9 cellular contexts compared by ENCODE assay signal in the genomic region with DNA sequence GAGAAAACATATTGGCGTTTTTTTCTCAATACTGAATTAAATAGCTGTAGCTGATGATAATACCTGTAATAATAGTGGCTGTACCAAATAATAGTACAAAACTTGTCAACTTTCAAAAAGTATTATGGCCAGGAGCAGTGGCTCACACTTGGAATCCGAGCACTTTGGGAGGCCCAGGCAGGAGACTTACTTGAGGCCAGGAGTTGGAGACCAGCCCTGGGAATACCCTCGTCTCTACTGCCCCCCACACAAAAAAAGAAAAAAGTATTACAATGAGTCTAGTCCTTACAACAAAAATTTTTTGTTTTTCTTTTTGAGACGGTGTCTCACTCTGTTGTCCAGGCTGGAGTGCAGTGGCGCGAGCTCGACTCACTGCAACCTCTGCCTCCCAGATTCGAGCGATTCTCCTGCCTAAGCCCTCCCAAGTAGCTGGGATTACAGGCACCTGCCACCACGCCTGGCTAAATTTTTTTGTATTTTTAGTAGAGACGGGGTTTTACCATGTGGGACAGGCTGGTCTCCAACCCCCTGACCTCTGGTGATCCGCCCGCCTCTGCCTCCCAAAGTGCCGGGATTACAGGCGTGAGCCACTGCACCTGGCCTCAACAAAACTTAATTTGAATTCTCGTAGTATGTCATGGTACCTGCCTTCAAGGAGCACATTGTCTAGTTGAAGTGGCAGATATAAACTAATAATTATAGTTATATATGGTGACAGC. TPM values are rescaled to one million over a fixed set of nuclear protein-coding genes. Genes with fewer than 3 reads are reported as not detected.
A peak's percentile ranks its signal among the peaks of the same experiment; 100 is the strongest.
DNase-seq lines count a peak whose midpoint lies in the region; ATAC-seq and TF ChIP-seq lines count a peak whose summit lies in the region.
"Had no signal": no experiment of that assay in that cellular context is flagged by ENCODE, and none has a peak within 500 bp of the region (broad histone marks: within the 10 kb centered on the region; RNA-seq: fewer than 3 reads in every experiment).

No MANE protein-coding gene starts in this region.

- peak overlapping the region; percentile 64 for H3K4me2 ChIP-seq in fibroblast of lung (ENCODE audit: extremely low read depth, insufficient read depth, low read length)

- no peaks in the 10 kb centered on the region for H4K20me1 ChIP-seq in fibroblast of lung (ENCODE audit: control insufficient read depth, extremely low read depth, insufficient read depth, low read length)

- H3K36me3 ChIP-seq in SJCRH30 (peaks cover 52% of the 10 kb centered on the region), fibroblast of lung (ENCODE audit: control insufficient read depth, insufficient read depth, low read length) (peaks cover 2% of the 10 kb centered on the region), sigmoid colon (peaks cover 15 to 52% (median 18%) of the 10 kb centered on the region in 4 donors)

- no peak for TF ChIP-seq POLR2A in sigmoid colon (IDR thresholded peaks at IDR 0.05)
- TF ChIP-seq POLR2A in GM18505 (IDR thresholded peaks at IDR 0.05; ENCODE audit: borderline replicate concordance, extremely low read depth, insufficient read depth, insufficient read length) = no peak

- intact Hi-C loops in sigmoid colon (cut with DNase I) = loop anchor here (5.0 kb wide), 2 partner anchors 50 to 155 kb away; a partner anchor contains a TSS

- H3K27ac ChIP-seq in SJCRH30 (no peak overlapping the region; the same call in 1 of the 2 replicates), fibroblast of lung (ENCODE audit: insufficient read depth, low read length) (peak overlapping the region; percentile 98), sigmoid colon (peak overlapping the region; percentile 94 to 99 (median 97))

- DNase-seq in GM12865 (ENCODE audit: low read depth) = peak; percentile 18
- no peak for DNase-seq in SJCRH30
- DNase-seq in fibroblast of lung (ENCODE audit: low read depth in 2 of 2) = no peak
- DNase-seq in sigmoid colon = no peak
- DNase-seq in AG08395 (ENCODE audit: low spot score) = no peak
- no peak for DNase-seq in islet precursor cell
- DNase-seq: stimulated activated CD8-positive, alpha-beta memory T cell treated with anti-CD3 and anti-CD28 coated beads, Interleukin-4, amount 100 ng/mL, for 48 hours had no signal

- H3K9me3 ChIP-seq in SJCRH30 (replicated peaks) (no peaks in the 10 kb centered on the region), fibroblast of lung (ENCODE audit: control insufficient read depth, insufficient read depth, low read depth, low read length) (no peaks in the 10 kb centered on the region), sigmoid colon (no peaks in the 10 kb centered on the region)

- H3K4me1 ChIP-seq in SJCRH30 = no peaks in the 10 kb centered on the region; the same call in 1 of the 2 replicates
- peaks cover 2% of the 10 kb centered on the region for H3K4me1 ChIP-seq in fibroblast of lung (ENCODE audit: control insufficient read depth, extremely low read depth, insufficient read depth, low read length)
- H3K4me1 ChIP-seq in sigmoid colon = peaks cover 0 to 63% (median 41%) of the 10 kb centered on the region in 4 donors

- no peak for TF ChIP-seq EP300 in sigmoid colon (IDR thresholded peaks at IDR 0.05)

- no peak overlapping the region for H3K9ac ChIP-seq in fibroblast of lung (ENCODE audit: insufficient read depth, low read length)

- H3K4me3 ChIP-seq in GM12865 (ENCODE audit: low read depth, low read length) (peak overlapping the region; percentile 83), SJCRH30 (peak overlapping the region; percentile 90), fibroblast of lung (replicated peaks in 1 of 4; ENCODE audit: control extremely low read depth in 1 of 4, insufficient read depth in 1 of 4, low read depth in 3 of 4, low read length in 4 of 4) (peak overlapping the region; percentile 64 to 94 (median 80)), sigmoid colon (peak overlapping the region in 3 of 4 donors; percentile 70 to 77 (median 71))

- H3K79me2 ChIP-seq in fibroblast of lung (ENCODE audit: control insufficient read depth, insufficient read depth, low read length) = peaks cover 65% of the 10 kb centered on the region

- 88 to 89% methylated on average over 16 of the region's 16 CpGs for WGBS in sigmoid colon, 2 donors

- H3K27me3 ChIP-seq in SJCRH30 (no peaks in the 10 kb centered on the region; the same call in 1 of the 2 replicates), fibroblast of lung (ENCODE audit: control insufficient read depth, insufficient read depth, low read length) (no peaks in the 10 kb centered on the region), sigmoid colon (no peaks in the 10 kb centered on the region)

- TF ChIP-seq CTCF in GM12865 (IDR thresholded peaks at IDR 0.05; ENCODE audit: insufficient read depth, low read depth, low read length, missing control alignments) (no peak), fibroblast of lung (conservative IDR thresholded peaks at IDR 0.05 in 1 of 2, IDR thresholded peaks at IDR 0.05 in 1 of 2; ENCODE audit: low read depth in 1 of 2, low read length in 2 of 2) (no peak), sigmoid colon (IDR thresholded peaks at IDR 0.05) (no peak)

- no peak overlapping the region for H2AFZ ChIP-seq in fibroblast of lung (ENCODE audit: low read length)

- ATAC-seq in GM18505 (IDR thresholded peaks at IDR 0.05; ENCODE audit: unreplicated experiment) (no peak), GM18868 (IDR thresholded peaks at IDR 0.05; ENCODE audit: unreplicated experiment) (no peak)

RNA-seq across cellular contexts. Expression of a gene that starts 1.4 kb away (rescaled TPM):
- total RNA-seq in SJCRH30 (2014; rRNA removed; shearing (Covaris generic)) = 395 and 437 TPM in 2 replicates
- 92.5 and 95.0 TPM in 2 replicates for total RNA-seq in fibroblast of lung
- 169 TPM in 2 replicates for polyA plus RNA-seq in fibroblast of lung
- polyA plus RNA-seq in fibroblast of lung (2012) = 105 and 121 TPM in 2 replicates
- 65.1 and 87.1 TPM in 2 replicates for polyA minus RNA-seq in fibroblast of lung (ENCODE audit: low replicate concordance)
- total RNA-seq in sigmoid colon = 100 to 1,000 TPM in 3 of 4 donors, 10 to 100 TPM in 1; 91.8 to 118 (median 108) TPM
- polyA plus RNA-seq in sigmoid colon = 10 to 100 TPM; 54.1 to 81.1 (median 59.9) TPM

RNA-seq across cellular contexts. Expression of a gene that starts 2.1 kb away (rescaled TPM):
- total RNA-seq in SJCRH30 (2014; rRNA removed; shearing (Covaris generic)) = 55.7 and 73.9 TPM in 2 replicates
- 37.8 and 38.0 TPM in 2 replicates for total RNA-seq in fibroblast of lung
- polyA plus RNA-seq in fibroblast of lung = 72.6 and 92.3 TPM in 2 replicates
- 53.2 and 63.8 TPM in 2 replicates for polyA plus RNA-seq in fibroblast of lung (2012)
- 0.70 and 3.7 TPM in 2 replicates for polyA minus RNA-seq in fibroblast of lung (ENCODE audit: low replicate concordance)
- 10 to 100 TPM; 19.9 to 40.3 (median 36.8) TPM for total RNA-seq in sigmoid colon
- 10 to 100 TPM; 51.9 to 97.3 (median 89.5) TPM for polyA plus RNA-seq in sigmoid colon

RNA-seq across cellular contexts. Expression of a gene that starts 50.2 kb away (rescaled TPM):
- 1.1 and 1.6 TPM in 2 replicates for total RNA-seq in SJCRH30 (2014; rRNA removed; shearing (Covaris generic))
- 43.7 and 58.1 TPM in 2 replicates for total RNA-seq in fibroblast of lung
- polyA plus RNA-seq in fibroblast of lung = 31.5 and 50.9 TPM in 2 replicates
- 24.4 and 34.5 TPM in 2 replicates for polyA plus RNA-seq in fibroblast of lung (2012)
- 8.8 and 12.8 TPM in 2 replicates for polyA minus RNA-seq in fibroblast of lung (ENCODE audit: low replicate concordance)
- 10 to 100 TPM; 22.5 to 87.5 (median 33.8) TPM for total RNA-seq in sigmoid colon
- polyA plus RNA-seq in sigmoid colon = 10 to 100 TPM in 1 of 3 donors, 1 to 10 TPM in 2; 6.9 to 12.7 (median 9.6) TPM
